12 cellular contexts compared by ENCODE assay signal in the genomic region with DNA sequence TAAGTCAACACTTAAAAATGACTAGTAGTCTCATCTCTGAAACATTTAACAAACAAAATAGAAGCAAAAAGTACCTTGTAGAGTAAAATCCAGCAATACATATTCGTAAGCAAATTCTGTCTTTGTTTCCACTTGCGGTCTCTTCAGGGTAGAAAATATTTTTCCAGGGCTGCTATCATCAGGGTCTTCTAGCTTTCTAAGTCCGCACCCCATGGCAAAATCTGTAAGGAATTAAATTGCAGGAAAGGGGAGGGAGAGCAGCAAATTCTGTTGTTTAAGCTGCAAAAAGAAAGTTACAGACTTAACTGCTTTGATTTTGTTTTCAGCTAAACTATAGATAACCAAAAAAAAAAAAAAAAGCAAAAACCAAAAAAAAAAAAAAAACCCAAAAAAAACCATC. TPM values are rescaled to one million over a fixed set of nuclear protein-coding genes. Genes with fewer than 3 reads are reported as not detected.
A peak's percentile ranks its signal among the peaks of the same experiment; 100 is the strongest.
DNase-seq lines count a peak whose midpoint lies in the region; ATAC-seq, FAIRE-seq and TF ChIP-seq lines count a peak whose summit lies in the region.
"Had no signal": no experiment of that assay in that cellular context is flagged by ENCODE, and none has a peak within 500 bp of the region (broad histone marks: within the 10 kb centered on the region; RNA-seq: fewer than 3 reads in every experiment).

A gene with protein sequence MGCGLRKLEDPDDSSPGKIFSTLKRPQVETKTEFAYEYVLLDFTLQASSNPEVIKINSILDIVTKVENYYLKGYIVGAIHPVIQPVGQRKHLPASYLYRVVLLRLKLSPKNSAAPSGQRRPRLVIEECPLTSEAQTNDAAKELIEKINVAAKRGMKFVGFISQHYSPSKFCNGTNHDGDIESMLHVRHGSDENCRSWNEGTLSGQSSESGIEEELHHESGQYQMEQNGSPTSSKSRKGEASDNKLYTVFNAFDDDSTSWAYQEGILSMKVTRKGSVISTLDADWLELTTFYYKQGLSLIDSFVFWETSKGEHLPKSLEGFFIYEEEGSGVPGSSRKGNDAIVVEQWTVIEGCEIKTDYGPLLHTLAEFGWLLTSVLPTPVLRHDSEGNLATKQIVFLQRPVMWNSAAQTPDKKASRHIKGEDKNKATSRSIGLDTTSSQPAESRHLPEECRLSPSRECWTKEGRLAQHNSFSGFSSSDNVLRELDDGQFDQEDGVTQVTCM (minus strand): TSS at position 342 of the 400 bp plus-strand sequence. CDS start 129 bp downstream, at position 213.

- no peak for TF ChIP-seq POLR2A in endothelial cell of umbilical vein (IDR thresholded peaks at IDR 0.05; ENCODE audit: low read depth, low read length)

- H3K9me3 Mint-ChIP-seq in activated CD4-positive, alpha-beta T cell treated with anti-CD3 and anti-CD28 coated beads, Interleukin-2, amount 10 ng/mL, durations not matched to agents 7 days and 5 days: no peaks in the 10 kb centered on the region
- H3K9me3 Mint-ChIP-seq in activated CD4-positive, alpha-beta memory T cell treated with anti-CD3 and anti-CD28 coated beads, Interleukin-2, amount 10 ng/mL, durations not matched to agents 7 days and 5 days: no peaks in the 10 kb centered on the region
- H3K9me3 Mint-ChIP-seq: T-helper 1 cell treated with Interleukin-12 subunit alpha and Interleukin-12 subunit beta and Interleukin-4 antibody, amounts not matched to agents 30 μg/mL and 1 μg/mL, for 36 hours had no signal

- H3K27me3 ChIP-seq in NT2/D1 (ENCODE audit: insufficient read depth, insufficient read length) (no peaks in the 10 kb centered on the region), endothelial cell of umbilical vein (ENCODE audit: control insufficient read depth in 2 of 2, insufficient read depth in 2 of 2, low read length in 2 of 2) (no peaks in the 10 kb centered on the region)

- FAIRE-seq in endothelial cell of umbilical vein (lab: Jason Lieb, UNC): no peak

- H3K9me3 ChIP-seq in NT2/D1 (ENCODE audit: insufficient read depth, low read length) (no peaks in the 10 kb centered on the region), endothelial cell of umbilical vein (replicated peaks; ENCODE audit: control insufficient read depth, insufficient read depth, low read length) (no peaks in the 10 kb centered on the region)

- POLR2A ChIA-PET in endothelial cell of umbilical vein (lab: Charles Lee): interaction anchor here (0.8 to 0.9 kb wide), 2 partner anchors 30 to 175 kb away, joined by 4 to 12 read pairs; a partner anchor contains a TSS
- POLR2A ChIA-PET in activated CD4-positive, alpha-beta T cell treated with anti-CD3 and anti-CD28 coated beads, Interleukin-2, amount 10 ng/mL, durations not matched to agents 7 days and 5 days (lab: Charles Lee): no interaction called here
- POLR2A ChIA-PET in activated CD4-positive, alpha-beta memory T cell treated with anti-CD3 and anti-CD28 coated beads, Interleukin-2, amount 10 ng/mL, durations not matched to agents 7 days and 5 days (lab: Charles Lee): no interaction called here

- dilution Hi-C loops in endothelial cell of umbilical vein (cut with MboI; ENCODE audit: extremely low pct_ligation_motif_present, low sequenced_read_pairs): no loop called here

- no peak for TF ChIP-seq CTCF in endothelial cell of umbilical vein (IDR thresholded peaks at IDR 0.05; ENCODE audit: extremely low read depth in 1 of 2, insufficient read depth in 1 of 2, low read depth in 1 of 2, low read length in 2 of 2)

- no peak within 1 kb of the TSS for H3K4me3 Mint-ChIP-seq in activated CD4-positive, alpha-beta T cell treated with anti-CD3 and anti-CD28 coated beads, Interleukin-2, amount 10 ng/mL, durations not matched to agents 7 days and 5 days
- H3K4me3 Mint-ChIP-seq in activated CD4-positive, alpha-beta memory T cell treated with anti-CD3 and anti-CD28 coated beads, Interleukin-2, amount 10 ng/mL, durations not matched to agents 7 days and 5 days: no peak within 1 kb of the TSS
- H3K4me3 Mint-ChIP-seq: T-helper 1 cell treated with Interleukin-12 subunit alpha and Interleukin-12 subunit beta and Interleukin-4 antibody, amounts not matched to agents 30 μg/mL and 1 μg/mL, for 36 hours had no signal

- H3K27ac Mint-ChIP-seq in activated CD4-positive, alpha-beta T cell treated with anti-CD3 and anti-CD28 coated beads, Interleukin-2, amount 10 ng/mL, durations not matched to agents 7 days and 5 days: no peak within 1 kb of the TSS
- no peak within 1 kb of the TSS for H3K27ac Mint-ChIP-seq in activated CD4-positive, alpha-beta memory T cell treated with anti-CD3 and anti-CD28 coated beads, Interleukin-2, amount 10 ng/mL, durations not matched to agents 7 days and 5 days
- H3K27ac Mint-ChIP-seq: T-helper 1 cell treated with Interleukin-12 subunit alpha and Interleukin-12 subunit beta and Interleukin-4 antibody, amounts not matched to agents 30 μg/mL and 1 μg/mL, for 36 hours had no signal

- H3K4me2 ChIP-seq in endothelial cell of umbilical vein (ENCODE audit: insufficient read depth, low read length): peak within 1 kb of the TSS; percentile 100

- H3K79me2 ChIP-seq in endothelial cell of umbilical vein (ENCODE audit: control insufficient read depth, insufficient read depth, low read length): no peaks in the 10 kb centered on the region

- H3K4me1 Mint-ChIP-seq in activated CD4-positive, alpha-beta T cell treated with anti-CD3 and anti-CD28 coated beads, Interleukin-2, amount 10 ng/mL, durations not matched to agents 7 days and 5 days: no peaks in the 10 kb centered on the region
- H3K4me1 Mint-ChIP-seq in activated CD4-positive, alpha-beta memory T cell treated with anti-CD3 and anti-CD28 coated beads, Interleukin-2, amount 10 ng/mL, durations not matched to agents 7 days and 5 days: no peaks in the 10 kb centered on the region

- no TSS peak for BruUV-seq in endothelial cell of umbilical vein (replicated peaks; lab: Mats Ljungman, UMichigan)

- H3K4me1 ChIP-seq in NT2/D1 (ENCODE audit: insufficient read depth, insufficient read length) (no peaks in the 10 kb centered on the region), endothelial cell of umbilical vein (ENCODE audit: control insufficient read depth, extremely low read depth, insufficient read depth, low read length) (peaks cover 28% of the 10 kb centered on the region)

- H2AFZ ChIP-seq in endothelial cell of umbilical vein (ENCODE audit: low read depth, low read length): peak within 1 kb of the TSS; percentile 84

- H3K4me3 ChIP-seq in NT2/D1 (ENCODE audit: insufficient read length, low read depth): no peak within 1 kb of the TSS
- peak within 1 kb of the TSS; percentile 57 to 99 (median 98) for H3K4me3 ChIP-seq in endothelial cell of umbilical vein (replicated peaks in 1 of 3; ENCODE audit: insufficient read depth in 1 of 3, low read depth in 1 of 3, low read length in 3 of 3)

- peaks cover 28% of the 10 kb centered on the region for H3K27me3 Mint-ChIP-seq in activated CD4-positive, alpha-beta T cell treated with anti-CD3 and anti-CD28 coated beads, Interleukin-2, amount 10 ng/mL, durations not matched to agents 7 days and 5 days
- H3K27me3 Mint-ChIP-seq in activated CD4-positive, alpha-beta memory T cell treated with anti-CD3 and anti-CD28 coated beads, Interleukin-2, amount 10 ng/mL, durations not matched to agents 7 days and 5 days: peaks cover 26% of the 10 kb centered on the region

- intact Hi-C loops in endothelial cell of umbilical vein (cut with micrococcal nuclease): loop anchor here (1.0 to 5.0 kb wide), 3 partner anchors 32 to 175 kb away; a partner anchor contains a TSS

- no peaks in the 10 kb centered on the region for H3K36me3 ChIP-seq in NT2/D1 (ENCODE audit: insufficient read depth, insufficient read length, low read length)
- H3K36me3 ChIP-seq in endothelial cell of umbilical vein (ENCODE audit: control insufficient read depth in 2 of 2, extremely low read depth in 1 of 2, insufficient read depth in 2 of 2, low read length in 2 of 2): no peaks in the 10 kb centered on the region

- H3K9me1 ChIP-seq in endothelial cell of umbilical vein (replicated peaks; ENCODE audit: control insufficient read depth, extremely low read depth, insufficient read depth, low read length): no peaks in the 10 kb centered on the region

- no peaks in the 10 kb centered on the region for H4K20me1 ChIP-seq in endothelial cell of umbilical vein (replicated peaks; ENCODE audit: control insufficient read depth, extremely low read depth, insufficient read depth, low read length)

- H3K36me3 Mint-ChIP-seq in activated CD4-positive, alpha-beta T cell treated with anti-CD3 and anti-CD28 coated beads, Interleukin-2, amount 10 ng/mL, durations not matched to agents 7 days and 5 days (ENCODE audit: low read depth): no peaks in the 10 kb centered on the region
- no peaks in the 10 kb centered on the region for H3K36me3 Mint-ChIP-seq in activated CD4-positive, alpha-beta memory T cell treated with anti-CD3 and anti-CD28 coated beads, Interleukin-2, amount 10 ng/mL, durations not matched to agents 7 days and 5 days (ENCODE audit: low read depth)

- peak within 1 kb of the TSS; percentile 78 for H3K27ac ChIP-seq in endothelial cell of umbilical vein (ENCODE audit: insufficient read depth, low read depth, low read length)

- no peak for ATAC-seq in GM21786 (IDR thresholded peaks at IDR 0.05; ENCODE audit: unreplicated experiment)

- CTCF ChIA-PET in endothelial cell of umbilical vein (lab: Charles Lee): interaction anchor here (0.6 to 2.6 kb wide), 6 partner anchors 25 to 621 kb away, joined by 3 to 10 read pairs (median 3); a partner anchor contains a TSS
- CTCF ChIA-PET in activated CD4-positive, alpha-beta T cell treated with anti-CD3 and anti-CD28 coated beads, Interleukin-2, amount 10 ng/mL, durations not matched to agents 7 days and 5 days (lab: Charles Lee): interaction anchor here (0.8 kb wide), 1 partner anchor 166 kb away, joined by 3 read pairs; no protein-coding TSS in a partner anchor
- CTCF ChIA-PET in activated CD4-positive, alpha-beta memory T cell treated with anti-CD3 and anti-CD28 coated beads, Interleukin-2, amount 10 ng/mL, durations not matched to agents 7 days and 5 days (lab: Charles Lee): no interaction called here

- no peak for DNase-seq in NT2/D1 (ENCODE audit: low read depth, low spot score)
- no peak for DNase-seq in endothelial cell of umbilical vein (ENCODE audit: low read depth, low spot score)
- DNase-seq in midbrain (lab: John Stamatoyannopoulos, UW): peak; percentile 54
- peak; percentile 63 for DNase-seq in superior temporal gyrus (ENCODE audit: extremely low spot score)
- DNase-seq in activated CD4-positive, alpha-beta T cell treated with anti-CD3 and anti-CD28 coated beads, Interleukin-2, amount 10 ng/mL, durations not matched to agents 7 days and 5 days: no peak
- no peak for DNase-seq in activated CD4-positive, alpha-beta memory T cell treated with anti-CD3 and anti-CD28 coated beads, Interleukin-2, amount 10 ng/mL, durations not matched to agents 7 days and 5 days
- DNase-seq in NCI-H1417 treated with DMSO at 0.1 percent for 48 hours (lab: John Stamatoyannopoulos, UW): no peak
- DNase-seq: activated gamma-delta T cell; NCI-H2029; stimulated activated CD4-positive, alpha-beta T cell treated with anti-CD3 and anti-CD28 coated beads, Interleukin-2, amount 100 ng/mL, for 24 hours had no signal

- H3K9ac ChIP-seq in NT2/D1 (ENCODE audit: insufficient read length, low read depth): peak within 1 kb of the TSS; percentile 44
- peak within 1 kb of the TSS; percentile 95 for H3K9ac ChIP-seq in endothelial cell of umbilical vein (replicated peaks; ENCODE audit: extremely low read depth, insufficient read depth, low read length)

RNA-seq across cellular contexts. Expression of the gene that starts here (rescaled TPM):
- 8.0 and 9.9 TPM in 2 replicates for total RNA-seq in endothelial cell of umbilical vein
- 5.0 and 6.1 TPM in 2 replicates for polyA plus RNA-seq in endothelial cell of umbilical vein
- polyA plus RNA-seq in endothelial cell of umbilical vein (2011; cell fraction: cytosol; rRNA removed): 6.6 and 7.2 TPM in 2 replicates
- polyA plus RNA-seq in endothelial cell of umbilical vein (2011; cell fraction: nucleus; rRNA removed): 6.0 and 8.4 TPM in 2 replicates
- polyA plus RNA-seq in endothelial cell of umbilical vein (2012): 1.3 TPM in 2 replicates
- 12.5 and 13.3 TPM in 2 replicates for polyA minus RNA-seq in endothelial cell of umbilical vein
- polyA minus RNA-seq in endothelial cell of umbilical vein (2011; cell fraction: cytosol; rRNA and poly(A)+ RNA removed): not detected
- polyA minus RNA-seq in endothelial cell of umbilical vein (2011; cell fraction: nucleus; rRNA and poly(A)+ RNA removed): 8.1 and 10.1 TPM in 2 replicates
- total RNA-seq in activated CD4-positive, alpha-beta T cell treated with anti-CD3 and anti-CD28 coated beads, Interleukin-2, amount 10 ng/mL, durations not matched to agents 7 days and 5 days: not detected
- not detected for total RNA-seq in activated CD4-positive, alpha-beta memory T cell treated with anti-CD3 and anti-CD28 coated beads, Interleukin-2, amount 10 ng/mL, durations not matched to agents 7 days and 5 days

Comparison
In these comparisons a context has a peak if more than half of its experiments do, and no peak if none do; other contexts are left out.
1. DNase-seq: peak in midbrain (single experiment) and superior temporal gyrus (single experiment); none in NT2/D1 (single experiment), endothelial cell of umbilical vein (single experiment), activated CD4-positive, alpha-beta T cell treated with anti-CD3 and anti-CD28 coated beads, Interleukin-2, amount 10 ng/mL, durations not matched to agents 7 days and 5 days (single experiment), activated CD4-positive, alpha-beta memory T cell treated with anti-CD3 and anti-CD28 coated beads, Interleukin-2, amount 10 ng/mL, durations not matched to agents 7 days and 5 days (single experiment) and NCI-H1417 treated with DMSO at 0.1 percent for 48 hours (single experiment).